In genomic region chr4:55907469-55907868, GRCh38 we compare ENCODE assay signal across 20 cellular contexts. TPM values are rescaled to one million over a fixed set of nuclear protein-coding genes. Genes with fewer than 3 reads are reported as not detected.
DNase-seq lines count a peak whose midpoint lies in the region; ATAC-seq and TF ChIP-seq lines count a peak whose summit lies in the region.
"Had no signal": no experiment of that assay in that cellular context is flagged by ENCODE, and none has a peak within 500 bp of the region (broad histone marks: within the 10 kb centered on the region; RNA-seq: fewer than 3 reads in every experiment).

No MANE protein-coding gene starts in this region.

- BruUV-seq in PC-3 (replicated peaks; lab: Mats Ljungman, UMichigan): no TSS peak

- no peak overlapping the region for H3K27ac ChIP-seq in CD4-positive, alpha-beta memory T cell (ENCODE audit: low read depth, low read length)
- H3K27ac ChIP-seq in PC-3 (ENCODE audit: low read length): peak overlapping the region; percentile 15; the same call in 1 of the 2 replicates
- H3K27ac ChIP-seq in epithelial cell of prostate: peak overlapping the region; percentile 36
- H3K27ac ChIP-seq: neural progenitor cell, tibial nerve, WERI-Rb-1 had no signal

- H3K4me1 ChIP-seq in CD4-positive, alpha-beta memory T cell (ENCODE audit: insufficient read depth, low read length): peaks cover 8% of the 10 kb centered on the region
- H3K4me1 ChIP-seq in PC-3 (ENCODE audit: insufficient read depth, low read length): peaks cover 17% of the 10 kb centered on the region
- H3K4me1 ChIP-seq: neural progenitor cell, tibial nerve had no signal

- H3K79me2 ChIP-seq in PC-3 (ENCODE audit: low read length): no peaks in the 10 kb centered on the region

- no peaks in the 10 kb centered on the region for H3K9me2 ChIP-seq in PC-3 (replicated peaks; ENCODE audit: low read length)

- peaks cover 4% of the 10 kb centered on the region for H3F3A ChIP-seq in PC-3 (ENCODE audit: low read length, unreplicated experiment)

- H3K36me3 ChIP-seq in CD4-positive, alpha-beta memory T cell (ENCODE audit: insufficient read depth, low read length): peaks cover 9% of the 10 kb centered on the region
- H3K36me3 ChIP-seq in PC-3 (ENCODE audit: low read depth, low read length): peaks cover 5% of the 10 kb centered on the region; the same call in 1 of the 2 replicates
- H3K36me3 ChIP-seq: neural progenitor cell, WERI-Rb-1 had no signal

- H3K4me3 ChIP-seq in CD4-positive, alpha-beta memory T cell (ENCODE audit: low read length in 2 of 2): peak overlapping the region in 1 of 2 donors; percentile 43
- no peak overlapping the region for H3K4me3 ChIP-seq in PC-3 (ENCODE audit: low read length)
- H3K4me3 ChIP-seq: neural progenitor cell, tibial nerve had no signal

- H4K20me1 ChIP-seq in PC-3 (ENCODE audit: low read length): no peaks in the 10 kb centered on the region

- no peaks in the 10 kb centered on the region for H3K27me3 ChIP-seq in CD4-positive, alpha-beta memory T cell (ENCODE audit: insufficient read depth, low read length)
- no peaks in the 10 kb centered on the region for H3K27me3 ChIP-seq in PC-3 (ENCODE audit: low read length)
- H3K27me3 ChIP-seq: neural progenitor cell, tibial nerve had no signal

- H3K36me3 Mint-ChIP-seq in activated CD4-positive, alpha-beta T cell treated with anti-CD3 and anti-CD28 coated beads, Interleukin-2, amount 10 ng/mL, durations not matched to agents 24 days and 14 days (ENCODE audit: low read depth): peaks cover 18% of the 10 kb centered on the region
- H3K36me3 Mint-ChIP-seq in CD4-positive, alpha-beta memory T cell: peaks cover 14 to 24% of the 10 kb centered on the region in 2 donors

- intact Hi-C loops in activated CD4-positive, alpha-beta T cell treated with anti-CD3 and anti-CD28 coated beads, Interleukin-2, amount 10 ng/mL, durations not matched to agents 24 days and 14 days (cut with micrococcal nuclease): loop anchor here (1.0 to 5.0 kb wide), 2 partner anchors 41 to 55 kb away; partner anchors contain the start of genes CEP135 and EXOC1
- intact Hi-C loops in CD4-positive, alpha-beta memory T cell (cut with micrococcal nuclease): loop anchor here (2.0 kb wide), 1 partner anchor 41 kb away; the partner anchor contains the start of gene CEP135
- intact Hi-C loops in PC-3 (cut with micrococcal nuclease) (loop anchor here (1.0 kb wide), 2 partner anchors 14 to 41 kb away; partner anchors contain the start of gene CEP135), cardiac septum (cut with DNase I) (loop anchor here (5.0 kb wide), 1 partner anchor 40 kb away; the partner anchor contains the start of gene CEP135)

- H3K4me2 ChIP-seq in PC-3 (ENCODE audit: low read length): peak overlapping the region; percentile 42
- H3K4me2 ChIP-seq: neural progenitor cell had no signal

- H3K4me3 Mint-ChIP-seq in activated CD4-positive, alpha-beta T cell treated with anti-CD3 and anti-CD28 coated beads, Interleukin-2, amount 10 ng/mL, durations not matched to agents 24 days and 14 days: no peak overlapping the region
- peak overlapping the region; percentile 65 to 84 (median 74) for H3K4me3 Mint-ChIP-seq in CD4-positive, alpha-beta memory T cell
- H3K4me3 Mint-ChIP-seq: brain, mesothelial cell of epicardium, neural progenitor cell had no signal

- no peak overlapping the region for H3K9ac ChIP-seq in PC-3 (ENCODE audit: low read length)
- H3K9ac ChIP-seq: neural progenitor cell had no signal

- H3K27ac Mint-ChIP-seq in activated CD4-positive, alpha-beta T cell treated with anti-CD3 and anti-CD28 coated beads, Interleukin-2, amount 10 ng/mL, durations not matched to agents 24 days and 14 days: peak overlapping the region; percentile 72
- H3K27ac Mint-ChIP-seq in CD4-positive, alpha-beta memory T cell: peak overlapping the region; percentile 12 to 89 (median 80)
- H3K27ac Mint-ChIP-seq: brain, mesothelial cell of epicardium, neural progenitor cell had no signal

- ATAC-seq in PC-3: no peak

- peaks cover 11% of the 10 kb centered on the region for H3K4me1 Mint-ChIP-seq in activated CD4-positive, alpha-beta T cell treated with anti-CD3 and anti-CD28 coated beads, Interleukin-2, amount 10 ng/mL, durations not matched to agents 24 days and 14 days
- H3K4me1 Mint-ChIP-seq in CD4-positive, alpha-beta memory T cell: peaks cover 12 to 25% (median 19%) of the 10 kb centered on the region in 4 donors
- H3K4me1 Mint-ChIP-seq: mesothelial cell of epicardium, neural progenitor cell had no signal

- no peak for TF ChIP-seq CTCF in PC-3 (conservative IDR thresholded peaks at IDR 0.05; ENCODE audit: low read depth, low read length)

- no peaks in the 10 kb centered on the region for H3K27me3 Mint-ChIP-seq in activated CD4-positive, alpha-beta T cell treated with anti-CD3 and anti-CD28 coated beads, Interleukin-2, amount 10 ng/mL, durations not matched to agents 24 days and 14 days
- no peaks in the 10 kb centered on the region for H3K27me3 Mint-ChIP-seq in CD4-positive, alpha-beta memory T cell
- H3K27me3 Mint-ChIP-seq: brain had no signal

- CTCF ChIA-PET in CD4-positive, alpha-beta memory T cell (lab: Charles Lee; ENCODE audit: partially characterized antibody): interaction anchor here (1.4 kb wide), 1 partner anchor 40 kb away, joined by 3 read pairs; no protein-coding TSS in a partner anchor
- CTCF ChIA-PET in PC-3 (lab: Charles Lee): no interaction called here

- H3K9me3 Mint-ChIP-seq in activated CD4-positive, alpha-beta T cell treated with anti-CD3 and anti-CD28 coated beads, Interleukin-2, amount 10 ng/mL, durations not matched to agents 24 days and 14 days: no peaks in the 10 kb centered on the region
- H3K9me3 Mint-ChIP-seq in CD4-positive, alpha-beta memory T cell: no peaks in the 10 kb centered on the region
- H3K9me3 Mint-ChIP-seq: brain, mesothelial cell of epicardium, neural progenitor cell had no signal

- H2AFZ ChIP-seq in PC-3 (ENCODE audit: low read length): no peak overlapping the region
- H2AFZ ChIP-seq: neural progenitor cell had no signal

- no peaks in the 10 kb centered on the region for H3K9me3 ChIP-seq in CD4-positive, alpha-beta memory T cell (ENCODE audit: control insufficient read depth in 1 of 2, low read length in 2 of 2)
- H3K9me3 ChIP-seq in PC-3 (ENCODE audit: low read length): no peaks in the 10 kb centered on the region
- H3K9me3 ChIP-seq: tibial nerve had no signal

- no peak for DNase-seq in activated CD4-positive, alpha-beta T cell treated with anti-CD3 and anti-CD28 coated beads, Interleukin-2, amount 10 ng/mL, durations not matched to agents 24 days and 14 days
- DNase-seq in activated CD4-positive, alpha-beta T cell treated with anti-CD3 and anti-CD28 coated beads for 48 hours: no peak
- DNase-seq in CD4-positive, alpha-beta memory T cell: peak in 1 of 5 donors; percentile 8
- DNase-seq in PC-3 (no peak), epithelial cell of prostate (ENCODE audit: low read depth, low spot score) (no peak), NCI-H2196 treated with DMSO at 0.1 percent for 48 hours (lab: John Stamatoyannopoulos, UW; ENCODE audit: unreplicated experiment) (no peak), NCI-H2107 (lab: John Stamatoyannopoulos, UW) (no peak), cardiac septum (ENCODE audit: low spot score) (no peak)
- DNase-seq: C1 segment of cervical spinal cord; cortex of kidney; DMS153; left colon; NCI-H1694; NK-92 treated with Interleukin-12 subunit alpha and Interleukin-12 subunit beta, amount 100 ng/mL, for 24 hours; stimulated activated CD4-positive, alpha-beta T cell treated with anti-CD3 and anti-CD28 coated beads, Interleukin-12 subunit alpha, Interleukin-12 subunit beta, amount 100 ng/mL, for 4 hours; WERI-Rb-1 had no signal

- POLR2A ChIA-PET in CD4-positive, alpha-beta memory T cell (lab: Charles Lee; ENCODE audit: partially characterized antibody): interaction anchor here (1.0 kb wide), 1 partner anchor 40 kb away, joined by 3 read pairs; no protein-coding TSS in a partner anchor
- POLR2A ChIA-PET in PC-3 (lab: Charles Lee; ENCODE audit: unreplicated experiment): interaction anchor here (0.6 kb wide), 1 partner anchor 403 kb away, joined by 4 read pairs; no protein-coding TSS in a partner anchor

RNA-seq across cellular contexts. Expression of gene CEP135, which starts 41.3 kb away (rescaled TPM):
- total RNA-seq in activated CD4-positive, alpha-beta T cell treated with anti-CD3 and anti-CD28 coated beads, Interleukin-2, amount 10 ng/mL, durations not matched to agents 24 days and 14 days: 16.3 and 16.9 TPM in 2 replicates
- total RNA-seq in CD4-positive, alpha-beta memory T cell: 10 to 100 TPM; 32.5 to 35.9 TPM
- polyA plus RNA-seq in CD4-positive, alpha-beta memory T cell: 10 to 100 TPM in 1 of 2 donors, 1 to 10 TPM in 1; 8.6 to 13.0 TPM
- total RNA-seq in PC-3 (2014; rRNA removed) (14.8 and 19.1 TPM in 2 replicates), cardiac septum (3.5 TPM)

RNA-seq across cellular contexts. Expression of gene EXOC1, which starts 54.0 kb away (rescaled TPM):
- 20.8 and 21.5 TPM in 2 replicates for total RNA-seq in activated CD4-positive, alpha-beta T cell treated with anti-CD3 and anti-CD28 coated beads, Interleukin-2, amount 10 ng/mL, durations not matched to agents 24 days and 14 days
- total RNA-seq in CD4-positive, alpha-beta memory T cell: 10 to 100 TPM; 41.9 to 50.7 TPM
- polyA plus RNA-seq in CD4-positive, alpha-beta memory T cell: 10 to 100 TPM in 1 of 2 donors, 1 to 10 TPM in 1; 9.4 to 20.9 TPM
- 23.7 and 37.4 TPM in 2 replicates for total RNA-seq in PC-3 (2014; rRNA removed)
- total RNA-seq in cardiac septum: 26.6 TPM
